Comparison of ENCODE assay signal across 9 cellular contexts in genomic region chr20:8156603-8157079, GRCh38. TPM values are rescaled to one million over a fixed set of nuclear protein-coding genes. Genes with fewer than 3 reads are reported as not detected.
DNase-seq lines count a peak whose midpoint lies in the region; ATAC-seq and TF ChIP-seq lines count a peak whose summit lies in the region.
"Had no signal": no experiment of that assay in that cellular context is flagged by ENCODE, and none has a peak within 500 bp of the region (broad histone marks: within the 10 kb centered on the region; RNA-seq: fewer than 3 reads in every experiment).

No MANE protein-coding gene starts in this region.

- no peak for TF ChIP-seq CTCF in psoas muscle (IDR thresholded peaks at IDR 0.05)

- no peaks in the 10 kb centered on the region for H3K36me3 ChIP-seq in psoas muscle (ENCODE audit: insufficient read depth in 1 of 2, low read depth in 1 of 2)
- H3K36me3 ChIP-seq: heart left ventricle had no signal

- H3K9me3 ChIP-seq in psoas muscle, result no peaks in the 10 kb centered on the region
- H3K9me3 ChIP-seq: heart left ventricle had no signal

- DNase-seq in DMS 273 (lab: John Stamatoyannopoulos, UW; ENCODE audit: unreplicated experiment), result peak; percentile 60
- DNase-seq in DMS 273 treated with DMSO at 0.1 percent for 48 hours (lab: John Stamatoyannopoulos, UW), result no peak
- no peak for DNase-seq in activated CD8-positive, alpha-beta T cell treated with anti-CD3 and anti-CD28 coated beads, Interleukin-2, amount 10 ng/mL, durations not matched to agents 7 days and 5 days
- no peak for DNase-seq in psoas muscle
- no peak for DNase-seq in globus pallidus (ENCODE audit: low spot score)
- DNase-seq in activated CD4-positive, alpha-beta T cell treated with anti-CD3 and anti-CD28 coated beads, Interleukin-2, amount 50 U/mL, for 4 hours, result no peak
- DNase-seq in NK-92 treated with Interleukin-12 subunit alpha and Interleukin-12 subunit beta, amount 100 ng/mL, for 24 hours (lab: John Stamatoyannopoulos, UW), result no peak

- peaks cover 54% of the 10 kb centered on the region for H3K4me1 ChIP-seq in psoas muscle

- no peak overlapping the region for H3K4me3 Mint-ChIP-seq in activated CD8-positive, alpha-beta T cell treated with anti-CD3 and anti-CD28 coated beads, Interleukin-2, amount 10 ng/mL, durations not matched to agents 7 days and 5 days

- POLR2A ChIA-PET in activated CD8-positive, alpha-beta T cell treated with anti-CD3 and anti-CD28 coated beads, Interleukin-2, amount 10 ng/mL, durations not matched to agents 7 days and 5 days (lab: Charles Lee), result no interaction called here

- peak; percentile 91 for ATAC-seq in HG03196 (IDR thresholded peaks at IDR 0.05; ENCODE audit: unreplicated experiment)
- peak; percentile 83 for ATAC-seq in activated CD8-positive, alpha-beta T cell treated with anti-CD3 and anti-CD28 coated beads, Interleukin-2, amount 10 ng/mL, durations not matched to agents 7 days and 5 days
- ATAC-seq in psoas muscle, result no peak

- intact Hi-C loops in psoas muscle (cut with DNase I), result no loop called here

- CTCF ChIA-PET in activated CD8-positive, alpha-beta T cell treated with anti-CD3 and anti-CD28 coated beads, Interleukin-2, amount 10 ng/mL, durations not matched to agents 7 days and 5 days (lab: Charles Lee), result no interaction called here

- H3K4me1 Mint-ChIP-seq in activated CD8-positive, alpha-beta T cell treated with anti-CD3 and anti-CD28 coated beads, Interleukin-2, amount 10 ng/mL, durations not matched to agents 7 days and 5 days (ENCODE audit: low read depth), result peaks cover 42% of the 10 kb centered on the region

- peaks cover 8% of the 10 kb centered on the region for H3K9me3 Mint-ChIP-seq in activated CD8-positive, alpha-beta T cell treated with anti-CD3 and anti-CD28 coated beads, Interleukin-2, amount 10 ng/mL, durations not matched to agents 7 days and 5 days (ENCODE audit: insufficient read depth)

- H3K27ac ChIP-seq in psoas muscle, result peak overlapping the region; percentile 78

- H3K27me3 ChIP-seq in psoas muscle (ENCODE audit: insufficient read depth in 3 of 3, low read length in 2 of 3), result no peaks in the 10 kb centered on the region
- H3K27me3 ChIP-seq: heart left ventricle had no signal

- H3K27ac Mint-ChIP-seq in activated CD8-positive, alpha-beta T cell treated with anti-CD3 and anti-CD28 coated beads, Interleukin-2, amount 10 ng/mL, durations not matched to agents 7 days and 5 days, result no peak overlapping the region

- no peaks in the 10 kb centered on the region for H3K27me3 Mint-ChIP-seq in activated CD8-positive, alpha-beta T cell treated with anti-CD3 and anti-CD28 coated beads, Interleukin-2, amount 10 ng/mL, durations not matched to agents 7 days and 5 days (ENCODE audit: low read depth)

- H3K4me3 ChIP-seq in psoas muscle, result no peak overlapping the region
- H3K4me3 ChIP-seq: heart left ventricle had no signal

- peaks cover 4% of the 10 kb centered on the region for H3K36me3 Mint-ChIP-seq in activated CD8-positive, alpha-beta T cell treated with anti-CD3 and anti-CD28 coated beads, Interleukin-2, amount 10 ng/mL, durations not matched to agents 7 days and 5 days (ENCODE audit: low read depth)

RNA-seq across cellular contexts. Expression of gene PLCB1, which starts 24.6 kb away (rescaled TPM):
- 1 to 10 TPM in 1 of 2 experiments, under 1 TPM in 1; 0.63 to 1.5 TPM for total RNA-seq in activated CD8-positive, alpha-beta T cell treated with anti-CD3 and anti-CD28 coated beads, Interleukin-2, amount 10 ng/mL, durations not matched to agents 7 days and 5 days
- total RNA-seq in psoas muscle, result 10 to 100 TPM in 1 of 4 donors, 1 to 10 TPM in 3; 4.2 to 10.7 (median 6.9) TPM
- polyA plus RNA-seq in psoas muscle, result 1 to 10 TPM; 1.5 to 3.2 (median 2.5) TPM

Comparison
In these comparisons a context has a peak if more than half of its experiments do, and no peak if none do; other contexts are left out.
1. ATAC-seq: peak in HG03196 (single experiment) and activated CD8-positive, alpha-beta T cell treated with anti-CD3 and anti-CD28 coated beads, Interleukin-2, amount 10 ng/mL, durations not matched to agents 7 days and 5 days (single experiment); none in psoas muscle (0 of 4).